ENCODE assay signal across 22 cellular contexts in the genomic region with DNA sequence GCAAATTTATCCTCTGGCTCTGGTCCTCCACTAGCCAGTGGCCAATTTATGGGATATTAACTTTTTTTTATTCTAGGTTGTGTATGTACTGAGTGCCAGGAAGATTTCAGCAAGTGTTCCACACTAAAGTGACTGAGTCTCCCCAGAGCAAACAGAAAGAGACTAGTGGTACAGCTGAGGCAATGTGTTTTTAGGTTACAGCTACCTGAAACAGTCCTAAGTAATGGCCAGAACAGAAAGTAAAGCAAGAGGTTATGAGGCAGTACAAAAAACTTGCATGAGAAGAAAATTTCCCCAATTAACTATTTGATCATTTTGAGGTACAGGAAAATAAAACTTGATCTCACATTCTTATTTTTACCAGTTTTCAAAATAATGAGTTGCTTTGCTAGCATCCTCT. TPM values are rescaled to one million over a fixed set of nuclear protein-coding genes. Genes with fewer than 3 reads are reported as not detected.
A peak's percentile ranks its signal among the peaks of the same experiment; 100 is the strongest.
DNase-seq lines count a peak whose midpoint lies in the region; ATAC-seq and TF ChIP-seq lines count a peak whose summit lies in the region.
"Had no signal": no experiment of that assay in that cellular context is flagged by ENCODE, and none has a peak within 500 bp of the region (broad histone marks: within the 10 kb centered on the region; RNA-seq: fewer than 3 reads in every experiment).

No MANE protein-coding gene starts in this region.

- H3K4me1 Mint-ChIP-seq in activated CD8-positive, alpha-beta T cell treated with anti-CD3 and anti-CD28 coated beads for 36 hours (ENCODE audit: low read depth) = no peaks in the 10 kb centered on the region

- TF ChIP-seq CTCF in activated CD8-positive, alpha-beta T cell treated with anti-CD3 and anti-CD28 coated beads for 36 hours (IDR thresholded peaks at IDR 0.05) = no peak

- intact Hi-C loops in activated CD8-positive, alpha-beta T cell treated with anti-CD3 and anti-CD28 coated beads for 36 hours (cut with micrococcal nuclease) = no loop called here

- CTCF ChIA-PET in activated CD8-positive, alpha-beta T cell treated with anti-CD3 and anti-CD28 coated beads for 36 hours (lab: Charles Lee) = no interaction called here

- peak; percentile 73 for ATAC-seq in GM18867 (IDR thresholded peaks at IDR 0.05; ENCODE audit: unreplicated experiment)
- peak; percentile 48 for ATAC-seq in GM21717 (IDR thresholded peaks at IDR 0.05; ENCODE audit: unreplicated experiment)
- peak; percentile 63 for ATAC-seq in HG03280 (IDR thresholded peaks at IDR 0.05; ENCODE audit: unreplicated experiment)
- no peak for ATAC-seq in activated CD8-positive, alpha-beta T cell treated with anti-CD3 and anti-CD28 coated beads for 36 hours
- ATAC-seq: HepG2, Panc1, SK-N-SH treated with all-trans-retinoic acid at 6 μM for 48 hours had no signal

- no peak for DNase-seq in stimulated activated CD4-positive, alpha-beta T cell treated with anti-CD3 and anti-CD28 coated beads, Interleukin-15, amount 100 ng/mL, for 24 hours
- DNase-seq in pons (ENCODE audit: low spot score) (no peak), iPS-NIHi7 (ENCODE audit: extremely low spot score) (no peak)
- no peak for DNase-seq in activated CD8-positive, alpha-beta T cell treated with anti-CD3 and anti-CD28 coated beads for 36 hours
- DNase-seq: CD4-positive, alpha-beta T cell; DMS79 treated with DMSO at 0.1 percent for 48 hours; GDM1; HCEC 1CT; NCI-H1417; NCI-H1930; NCI-H2171 treated with DMSO at 0.1 percent for 48 hours; NCI-H82; SHP77 had no signal

- POLR2A ChIA-PET in activated CD8-positive, alpha-beta T cell treated with anti-CD3 and anti-CD28 coated beads for 36 hours (lab: Charles Lee) = interaction anchor here (1.0 kb wide), 1 partner anchor 34 kb away, joined by 3 read pairs; no protein-coding TSS in a partner anchor

- H3K36me3 Mint-ChIP-seq in activated CD8-positive, alpha-beta T cell treated with anti-CD3 and anti-CD28 coated beads for 36 hours (ENCODE audit: low read depth) = no peaks in the 10 kb centered on the region

- peaks cover 8% of the 10 kb centered on the region for H3K27me3 Mint-ChIP-seq in activated CD8-positive, alpha-beta T cell treated with anti-CD3 and anti-CD28 coated beads for 36 hours

- no peak overlapping the region for H3K27ac Mint-ChIP-seq in activated CD8-positive, alpha-beta T cell treated with anti-CD3 and anti-CD28 coated beads for 36 hours
- H3K27ac Mint-ChIP-seq: B cell; CD4-positive, alpha-beta T cell had no signal

- H3K9me3 Mint-ChIP-seq in activated CD8-positive, alpha-beta T cell treated with anti-CD3 and anti-CD28 coated beads for 36 hours = no peaks in the 10 kb centered on the region
- H3K9me3 Mint-ChIP-seq: CD4-positive, alpha-beta T cell had no signal

- no peak overlapping the region for H3K4me3 Mint-ChIP-seq in activated CD8-positive, alpha-beta T cell treated with anti-CD3 and anti-CD28 coated beads for 36 hours
- H3K4me3 Mint-ChIP-seq: B cell; CD4-positive, alpha-beta T cell had no signal

RNA-seq across cellular contexts. Expression of a gene that starts 31.2 kb away (rescaled TPM):
- total RNA-seq in activated CD8-positive, alpha-beta T cell treated with anti-CD3 and anti-CD28 coated beads for 36 hours = 1 to 10 TPM; 2.8 to 3.2 TPM
- total RNA-seq: HepG2 had no signal

RNA-seq across cellular contexts. Expression of a gene that starts 38.0 kb away (rescaled TPM):
- not detected for total RNA-seq in activated CD8-positive, alpha-beta T cell treated with anti-CD3 and anti-CD28 coated beads for 36 hours
- total RNA-seq: B cell; HepG2; NCI-H460; T-helper 1 cell treated with Interleukin-12 subunit alpha and Interleukin-12 subunit beta and Interleukin-4 antibody, amounts not matched to agents 30 ng/mL and 1 ng/mL, for 36 hours had no signal
